In genomic region chr4:70313736-70314135, GRCh38 we compare ENCODE assay signal across 24 cellular contexts. TPM values are rescaled to one million over a fixed set of nuclear protein-coding genes. Genes with fewer than 3 reads are reported as not detected.
"Had no signal": no experiment of that assay in that cellular context is flagged by ENCODE, and none has a peak within 500 bp of the region (broad histone marks: within the 10 kb centered on the region; RNA-seq: fewer than 3 reads in every experiment).

No MANE protein-coding gene starts in this region.

- H3K36me3 ChIP-seq: heart right ventricle, lower lobe of right lung, pancreas, upper lobe of left lung had no signal

- H3K27me3 ChIP-seq: heart right ventricle, pancreas, upper lobe of left lung had no signal

- H3K9me3 ChIP-seq: lower lobe of right lung, pancreas, psoas muscle, upper lobe of left lung had no signal

- H3K4me1 ChIP-seq: heart right ventricle, lower lobe of right lung, pancreas, psoas muscle, upper lobe of left lung had no signal

- FAIRE-seq: kidney, pancreas had no signal

- H3K4me3 ChIP-seq: coronary artery, heart right ventricle, lower lobe of right lung, pancreas, psoas muscle, upper lobe of left lung had no signal

- ATAC-seq: activated CD8-positive, alpha-beta T cell treated with anti-CD3 and anti-CD28 coated beads, Interleukin-2, amount 10 ng/mL, durations not matched to agents 7 days and 5 days; activated naive CD8-positive, alpha-beta T cell treated with anti-CD3 and anti-CD28 coated beads, Interleukin-2, amount 50 U/mL, for 24 hours; heart right ventricle; left lobe of liver; lower lobe of right lung; naive thymus-derived CD8-positive, alpha-beta T cell; pancreas; psoas muscle; right cardiac atrium; stimulated activated naive CD8-positive, alpha-beta T cell treated with anti-CD3 and anti-CD28 coated beads, Interleukin-15, Interleukin-2, amounts not matched to agents 100 U/mL and 50 U/mL, for 24 hours; T-helper 17 cell had no signal

- H3K27ac ChIP-seq: coronary artery, heart right ventricle, lower lobe of right lung, pancreas, psoas muscle, upper lobe of left lung had no signal

- DNase-seq: activated CD4-positive, alpha-beta T cell treated with anti-CD3 and anti-CD28 coated beads for 1 hour; activated CD4-positive, alpha-beta T cell treated with anti-CD3 and anti-CD28 coated beads, Interleukin-2, amount 50 U/mL, for 1 hour; activated CD8-positive, alpha-beta T cell treated with anti-CD3 and anti-CD28 coated beads, Interleukin-2, amount 10 ng/mL, durations not matched to agents 7 days and 5 days; activated gamma-delta T cell; activated naive CD4-positive, alpha-beta T cell treated with anti-CD3 and anti-CD28 coated beads, Interleukin-2, amount 50 U/mL, for 16 hours; activated naive CD8-positive, alpha-beta T cell treated with anti-CD3 and anti-CD28 coated beads, Interleukin-2, amount 50 U/mL, for 24 hours; cerebellar nuclear complex; foreskin fibroblast; heart right ventricle; kidney; lower lobe of right lung; naive thymus-derived CD8-positive, alpha-beta T cell; pancreas; psoas muscle; right cardiac atrium; stimulated activated CD4-positive, alpha-beta T cell treated with anti-CD3 and anti-CD28 coated beads, Interleukin-12 subunit alpha, Interleukin-12 subunit beta, amount 100 ng/mL, for 4 hours; stimulated activated CD4-positive, alpha-beta T cell treated with anti-CD3 and anti-CD28 coated beads, Interleukin-4, amount 100 ng/mL, for 4 hours; stimulated activated naive CD8-positive, alpha-beta T cell treated with anti-CD3 and anti-CD28 coated beads, Interleukin-15, Interleukin-2, amounts not matched to agents 100 U/mL and 50 U/mL, for 24 hours; T-helper 17 cell; upper lobe of left lung had no signal

RNA-seq across cellular contexts. Expression of gene CABS1, which starts 21.0 kb away (rescaled TPM):
- polyA plus RNA-seq: fibroblast of lung; heart right ventricle; naive thymus-derived CD8-positive, alpha-beta T cell; pancreas; psoas muscle; right cardiac atrium had no signal

RNA-seq across cellular contexts. Expression of gene SMR3A, which starts 46.8 kb away (rescaled TPM):
- polyA plus RNA-seq: fibroblast of lung; heart right ventricle; naive thymus-derived CD8-positive, alpha-beta T cell; pancreas; psoas muscle; right cardiac atrium; thymus had no signal
